ENCODE assay signal across 18 cellular contexts in the genomic region with DNA sequence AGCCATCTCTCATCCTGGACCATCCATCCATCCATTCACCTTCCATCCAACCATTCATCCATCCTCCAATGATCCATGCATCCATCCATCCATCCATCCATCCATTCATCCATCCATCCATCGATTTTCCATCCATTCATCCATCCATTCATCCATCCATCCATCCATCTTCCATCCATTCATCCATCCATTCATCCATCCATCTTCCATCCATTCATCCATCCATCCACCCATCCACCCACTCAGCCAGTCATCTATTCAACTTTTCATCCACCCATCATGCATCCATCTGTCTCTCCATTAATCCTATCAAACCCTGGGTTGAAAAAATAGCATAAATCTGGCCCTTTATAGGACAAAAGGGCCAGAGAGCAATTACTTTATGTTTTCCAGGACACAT.
DNase-seq lines count a peak whose midpoint lies in the region; TF ChIP-seq lines count a peak whose summit lies in the region.
"Had no signal": no experiment of that assay in that cellular context is flagged by ENCODE, and none has a peak within 500 bp of the region (broad histone marks: within the 10 kb centered on the region; RNA-seq: fewer than 3 reads in every experiment).

No MANE protein-coding gene starts in this region.

- WGBS in endodermal cell (ENCODE audit: insufficient coverage in 1 of 2, insufficient read length in 1 of 2), 2 experiments: 85 to 87% methylated on average over 1 of the region's 1 CpG

- no peaks in the 10 kb centered on the region for H3K4me1 Mint-ChIP-seq in endodermal cell
- H3K4me1 Mint-ChIP-seq in neural crest cell: no peaks in the 10 kb centered on the region
- H3K4me1 Mint-ChIP-seq in activated T-cell treated with anti-CD3 and anti-CD28 coated beads, Interleukin-2, amount 50 U/mL, for 24 hours (ENCODE audit: low read depth): no peaks in the 10 kb centered on the region
- H3K4me1 Mint-ChIP-seq: CD14-positive monocyte; CD4-positive, alpha-beta memory T cell had no signal

- H3K36me3 ChIP-seq in endodermal cell (ENCODE audit: control insufficient read depth, insufficient read depth, low read length) (no peaks in the 10 kb centered on the region), colonic mucosa (no peaks in the 10 kb centered on the region)
- H3K36me3 ChIP-seq: BLaER1 had no signal

- H3K27me3 ChIP-seq in endodermal cell (ENCODE audit: control insufficient read depth, insufficient read depth, low read length, poor library complexity, severe bottlenecking) (no peaks in the 10 kb centered on the region), colonic mucosa (no peaks in the 10 kb centered on the region)
- H3K27me3 ChIP-seq: BLaER1 had no signal

- no peaks in the 10 kb centered on the region for H3K9me3 Mint-ChIP-seq in endodermal cell
- peaks cover 3% of the 10 kb centered on the region for H3K9me3 Mint-ChIP-seq in neural crest cell
- H3K9me3 Mint-ChIP-seq in activated T-cell treated with anti-CD3 and anti-CD28 coated beads, Interleukin-2, amount 50 U/mL, for 24 hours: no peaks in the 10 kb centered on the region
- H3K9me3 Mint-ChIP-seq: CD4-positive, alpha-beta memory T cell had no signal

- H3K4me3 Mint-ChIP-seq in endodermal cell (no peak overlapping the region), neural crest cell (no peak overlapping the region)
- H3K4me3 Mint-ChIP-seq in activated T-cell treated with anti-CD3 and anti-CD28 coated beads, Interleukin-2, amount 50 U/mL, for 24 hours: no peak overlapping the region
- H3K4me3 Mint-ChIP-seq: CD14-positive monocyte; CD4-positive, alpha-beta memory T cell; HFFc6 had no signal

- H3K27me3 Mint-ChIP-seq in endodermal cell (ENCODE audit: insufficient read depth) (peaks cover 6% of the 10 kb centered on the region), neural crest cell (ENCODE audit: low read depth) (no peaks in the 10 kb centered on the region)
- H3K27me3 Mint-ChIP-seq in activated T-cell treated with anti-CD3 and anti-CD28 coated beads, Interleukin-2, amount 50 U/mL, for 24 hours: peaks cover 19% of the 10 kb centered on the region

- H3K36me3 Mint-ChIP-seq in endodermal cell (ENCODE audit: low read depth) (no peaks in the 10 kb centered on the region), neural crest cell (ENCODE audit: low read depth) (no peaks in the 10 kb centered on the region)
- H3K36me3 Mint-ChIP-seq in activated T-cell treated with anti-CD3 and anti-CD28 coated beads, Interleukin-2, amount 50 U/mL, for 24 hours (ENCODE audit: low read depth): no peaks in the 10 kb centered on the region
- H3K36me3 Mint-ChIP-seq: CD14-positive monocyte; CD4-positive, alpha-beta memory T cell had no signal

- H3K4me3 ChIP-seq in endodermal cell (ENCODE audit: low read length) (no peak overlapping the region), colonic mucosa (no peak overlapping the region)
- H3K4me3 ChIP-seq: BLaER1, GM23248 had no signal

- H3K27ac Mint-ChIP-seq in endodermal cell (no peak overlapping the region), neural crest cell (ENCODE audit: unreplicated experiment) (peak overlapping the region; percentile 68)
- no peak overlapping the region for H3K27ac Mint-ChIP-seq in activated T-cell treated with anti-CD3 and anti-CD28 coated beads, Interleukin-2, amount 50 U/mL, for 24 hours
- H3K27ac Mint-ChIP-seq: CD14-positive monocyte; CD4-positive, alpha-beta memory T cell; HFFc6 had no signal

- H3K9me3 ChIP-seq in endodermal cell (ENCODE audit: control insufficient read depth, low read length): no peaks in the 10 kb centered on the region
- H3K9me3 ChIP-seq in colonic mucosa: no peaks in the 10 kb centered on the region
- H3K9me3 ChIP-seq: BLaER1 had no signal

- intact Hi-C loops in colonic mucosa (cut with DNase I): no loop called here

- peak; percentile 27 for DNase-seq in NCI-H69 (lab: John Stamatoyannopoulos, UW)
- DNase-seq in endodermal cell: peak; percentile 8
- DNase-seq in neural crest cell (ENCODE audit: low read depth, low spot score): no peak
- no peak for DNase-seq in NCI-H2227 treated with DMSO at 0.1 percent for 48 hours (lab: John Stamatoyannopoulos, UW)
- no peak for DNase-seq in colonic mucosa
- DNase-seq in NCI-H187 treated with DMSO at 0.1 percent for 48 hours (lab: John Stamatoyannopoulos, UW): no peak
- no peak for DNase-seq in activated T-cell treated with anti-CD3 and anti-CD28 coated beads, Interleukin-2, amount 50 U/mL, for 24 hours
- DNase-seq: 8988T; CD4-positive, alpha-beta memory T cell; DMS153; DMS79; GDM1; GM23248; HCEC 1CT; HFFc6 had no signal

- H3K27ac ChIP-seq in cingulate gyrus (ENCODE audit: low read depth, low read length): peak overlapping the region; percentile 73
- no peak overlapping the region for H3K27ac ChIP-seq in endodermal cell (ENCODE audit: low read depth, low read length)
- no peak overlapping the region for H3K27ac ChIP-seq in colonic mucosa
- H3K27ac ChIP-seq: BLaER1, GM23248 had no signal

- H3K4me1 ChIP-seq in endodermal cell (ENCODE audit: control insufficient read depth, insufficient read depth, low read length) (no peaks in the 10 kb centered on the region), colonic mucosa (no peaks in the 10 kb centered on the region)
- H3K4me1 ChIP-seq: BLaER1 had no signal

- TF ChIP-seq CTCF in endodermal cell (conservative IDR thresholded peaks at IDR 0.05): no peak
- TF ChIP-seq CTCF in neural crest cell (conservative IDR thresholded peaks at IDR 0.05): no peak
- no peak for TF ChIP-seq CTCF in colonic mucosa (IDR thresholded peaks at IDR 0.05)

- H3K9ac ChIP-seq in endodermal cell (ENCODE audit: extremely low read depth, low read length, poor library complexity, severe bottlenecking) (no peak overlapping the region), colonic mucosa (ENCODE audit: low read depth in 2 of 2, low read length in 2 of 2) (no peak overlapping the region)
- H3K9ac ChIP-seq: BLaER1, GM23248 had no signal

Comparison
In these comparisons a context has a peak if more than half of its experiments do, and no peak if none do; other contexts are left out.
1. DNase-seq: peak in NCI-H69 (single experiment) and endodermal cell (single experiment); none in neural crest cell (single experiment), NCI-H2227 treated with DMSO at 0.1 percent for 48 hours (single experiment), colonic mucosa (single experiment), NCI-H187 treated with DMSO at 0.1 percent for 48 hours (single experiment) and activated T-cell treated with anti-CD3 and anti-CD28 coated beads, Interleukin-2, amount 50 U/mL, for 24 hours (single experiment).